In the genomic region with DNA sequence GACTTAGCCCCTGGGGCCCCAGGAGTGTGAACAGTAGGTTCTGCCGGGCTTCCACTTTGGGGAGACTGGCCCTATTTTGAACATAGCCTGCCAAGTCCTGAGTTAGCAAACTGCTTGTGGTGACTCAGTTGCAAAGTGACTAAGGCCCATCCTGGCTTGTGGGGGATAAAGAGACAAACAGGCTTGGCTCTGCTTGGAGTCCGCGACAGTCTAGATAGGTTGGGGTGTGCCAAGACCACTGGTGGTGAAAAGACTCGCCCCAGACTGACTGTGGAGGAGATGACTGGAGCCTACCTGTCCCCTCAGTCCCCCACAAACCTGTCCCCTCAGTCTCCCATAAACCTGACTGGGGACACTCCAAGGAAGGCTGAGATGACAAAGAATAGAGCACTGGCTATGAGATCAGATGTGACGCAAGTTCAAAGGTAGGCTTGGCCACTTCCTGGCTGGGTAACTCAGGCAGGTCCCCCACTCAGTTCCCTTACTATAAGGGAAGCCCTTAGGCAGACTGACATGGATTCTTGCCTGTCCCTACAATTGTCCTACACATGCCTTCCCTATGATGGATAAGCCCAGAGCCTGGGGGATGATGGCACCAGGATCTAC, we compare ENCODE assay signal across 10 cellular contexts. TPM values are rescaled to one million over a fixed set of nuclear protein-coding genes. Genes with fewer than 3 reads are reported as not detected.
DNase-seq lines count a peak whose midpoint lies in the region; TF ChIP-seq lines count a peak whose summit lies in the region.
"Had no signal": no experiment of that assay in that cellular context is flagged by ENCODE, and none has a peak within 500 bp of the region (broad histone marks: within the 10 kb centered on the region; RNA-seq: fewer than 3 reads in every experiment).

No MANE protein-coding gene starts in this region.

- no peak for TF ChIP-seq POLR2A in erythroblast (IDR thresholded peaks at IDR 0.05; ENCODE audit: low read length)

- DNase-seq in activated T-cell treated with anti-CD3 and anti-CD28 coated beads for 48 hours (ENCODE audit: low read depth) (peak; percentile 24), activated T-cell treated with anti-CD3 and anti-CD28 coated beads for 4 hours (no peak), RPMI7951 (ENCODE audit: low read depth) (peak; percentile 84), dermis blood vessel endothelial cell (peak; percentile 43), RPMI8226 (no peak), erythroblast (lab: John Stamatoyannopoulos, UW) (no peak), middle frontal gyrus (ENCODE audit: extremely low spot score, low spot score) (no peak)
- peak; percentile 6 to 30 for DNase-seq in stimulated activated CD4-positive, alpha-beta T cell treated with anti-CD3 and anti-CD28 coated beads, Interleukin-4, amount 100 ng/mL, for 48 hours (ENCODE audit: low read depth in 2 of 2)
- DNase-seq: NCI-H2171 treated with DMSO at 0.1 percent for 48 hours had no signal

RNA-seq across cellular contexts. Expression of a gene that starts 4.3 kb away (rescaled TPM):
- total RNA-seq in RPMI7951 (2014; rRNA removed; shearing (Covaris generic)) = not detected in 2 replicates
- total RNA-seq in dermis blood vessel endothelial cell = 1.7 and 10.6 TPM in 2 replicates
- total RNA-seq: progenitor cell of endocrine pancreas had no signal

RNA-seq across cellular contexts. Expression of a gene that starts 31.1 kb away (rescaled TPM):
- total RNA-seq in RPMI7951 (2014; rRNA removed; shearing (Covaris generic)) = 19.5 and 20.1 TPM in 2 replicates
- 21.7 and 43.1 TPM in 2 replicates for total RNA-seq in dermis blood vessel endothelial cell

Comparison
In these comparisons a context has a peak if more than half of its experiments do, and no peak if none do; other contexts are left out.
1. DNase-seq: peak in activated T-cell treated with anti-CD3 and anti-CD28 coated beads for 48 hours (single experiment), RPMI7951 (single experiment), dermis blood vessel endothelial cell (single experiment) and stimulated activated CD4-positive, alpha-beta T cell treated with anti-CD3 and anti-CD28 coated beads, Interleukin-4, amount 100 ng/mL, for 48 hours (2 of 2); none in activated T-cell treated with anti-CD3 and anti-CD28 coated beads for 4 hours (single experiment), RPMI8226 (single experiment), erythroblast (0 of 2) and middle frontal gyrus (single experiment).